1 cellular context compared by ENCODE assay signal in the genomic region with DNA sequence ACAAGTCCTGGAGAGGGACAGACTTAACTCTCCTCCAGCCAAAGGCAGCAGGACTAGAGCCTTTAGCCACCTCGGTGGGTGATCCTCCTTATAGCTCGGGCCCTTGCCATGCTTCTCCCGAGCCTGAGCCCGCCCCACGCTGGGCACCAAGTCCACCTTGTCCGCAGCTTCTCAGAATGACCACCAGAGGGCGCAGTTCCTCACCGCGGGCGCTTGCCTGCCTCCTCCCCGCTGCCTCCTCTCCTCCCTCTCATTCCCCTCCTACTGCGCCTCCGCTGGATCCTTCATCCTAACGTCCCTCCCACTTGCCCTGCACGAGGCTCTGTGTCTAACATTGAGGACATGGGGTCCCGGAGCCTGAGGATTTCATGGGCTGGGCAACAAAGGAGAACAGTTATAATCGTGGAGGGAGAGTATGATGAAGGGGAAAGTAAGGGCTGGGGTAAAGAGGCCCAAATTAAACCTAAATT.
TF ChIP-seq lines count a peak whose summit lies in the region.

No MANE protein-coding gene starts in this region.

TF ChIP-seq in HepG2, 621 proteins besides CTCF, POLR2A, EP300 and RAD21 (continued from another document and continues in another):
- TF ChIP-seq, protein P1, sequence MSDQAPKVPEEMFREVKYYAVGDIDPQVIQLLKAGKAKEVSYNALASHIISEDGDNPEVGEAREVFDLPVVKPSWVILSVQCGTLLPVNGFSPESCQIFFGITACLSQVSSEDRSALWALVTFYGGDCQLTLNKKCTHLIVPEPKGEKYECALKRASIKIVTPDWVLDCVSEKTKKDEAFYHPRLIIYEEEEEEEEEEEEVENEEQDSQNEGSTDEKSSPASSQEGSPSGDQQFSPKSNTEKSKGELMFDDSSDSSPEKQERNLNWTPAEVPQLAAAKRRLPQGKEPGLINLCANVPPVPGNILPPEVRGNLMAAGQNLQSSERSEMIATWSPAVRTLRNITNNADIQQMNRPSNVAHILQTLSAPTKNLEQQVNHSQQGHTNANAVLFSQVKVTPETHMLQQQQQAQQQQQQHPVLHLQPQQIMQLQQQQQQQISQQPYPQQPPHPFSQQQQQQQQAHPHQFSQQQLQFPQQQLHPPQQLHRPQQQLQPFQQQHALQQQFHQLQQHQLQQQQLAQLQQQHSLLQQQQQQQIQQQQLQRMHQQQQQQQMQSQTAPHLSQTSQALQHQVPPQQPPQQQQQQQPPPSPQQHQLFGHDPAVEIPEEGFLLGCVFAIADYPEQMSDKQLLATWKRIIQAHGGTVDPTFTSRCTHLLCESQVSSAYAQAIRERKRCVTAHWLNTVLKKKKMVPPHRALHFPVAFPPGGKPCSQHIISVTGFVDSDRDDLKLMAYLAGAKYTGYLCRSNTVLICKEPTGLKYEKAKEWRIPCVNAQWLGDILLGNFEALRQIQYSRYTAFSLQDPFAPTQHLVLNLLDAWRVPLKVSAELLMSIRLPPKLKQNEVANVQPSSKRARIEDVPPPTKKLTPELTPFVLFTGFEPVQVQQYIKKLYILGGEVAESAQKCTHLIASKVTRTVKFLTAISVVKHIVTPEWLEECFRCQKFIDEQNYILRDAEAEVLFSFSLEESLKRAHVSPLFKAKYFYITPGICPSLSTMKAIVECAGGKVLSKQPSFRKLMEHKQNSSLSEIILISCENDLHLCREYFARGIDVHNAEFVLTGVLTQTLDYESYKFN (CRISPR knock-in tag; conservative IDR thresholded peaks at IDR 0.05) = no peak
- TF ChIP-seq GABPB1 (CRISPR knock-in tag; IDR thresholded peaks at IDR 0.05) (peak; percentile 40; the same call in 1 of the 2 replicates), ZFP37 (CRISPR knock-in tag; IDR thresholded peaks at IDR 0.05; ENCODE audit: borderline replicate concordance) (no peak), ZMYM2 (CRISPR knock-in tag; IDR thresholded peaks at IDR 0.05) (no peak), HOXD1 (CRISPR knock-in tag; IDR thresholded peaks at IDR 0.05) (no peak), TCF7 (IDR thresholded peaks at IDR 0.05; ENCODE audit: low read depth) (no peak), ZFP41 (CRISPR knock-in tag; IDR thresholded peaks at IDR 0.05; ENCODE audit: borderline replicate concordance) (no peak), HNRNPL (IDR thresholded peaks at IDR 0.05; ENCODE audit: low read depth, low read length) (0 out of 2 replicates have a peak, but pooled peaks have one; percentile 75), ARHGAP35 (CRISPR knock-in tag; IDR thresholded peaks at IDR 0.05; ENCODE audit: borderline replicate concordance) (no peak), MEF2D (CRISPR knock-in tag; IDR thresholded peaks at IDR 0.05) (peak; percentile 32; the same call in 1 of the 2 replicates), HOXA5 (CRISPR knock-in tag; IDR thresholded peaks at IDR 0.05) (0 out of 2 replicates have a peak, but pooled peaks have one; percentile 32), MIXL1 (CRISPR knock-in tag; IDR thresholded peaks at IDR 0.05) (no peak; the same call in 1 of the 2 replicates), ZNF230 (CRISPR knock-in tag; IDR thresholded peaks at IDR 0.05) (no peak), SIN3A (IDR thresholded peaks at IDR 0.05; ENCODE audit: borderline replicate concordance, low read depth, low read length) (no peak), TAF15 (IDR thresholded peaks at IDR 0.05; ENCODE audit: low read depth, low read length, poor library complexity, severe bottlenecking) (no peak), ZNF20 (CRISPR knock-in tag; IDR thresholded peaks at IDR 0.05) (no peak), NR2F1 (CRISPR knock-in tag; IDR thresholded peaks at IDR 0.05) (no peak), IRF2 (CRISPR knock-in tag; IDR thresholded peaks at IDR 0.05) (no peak), MZF1 (CRISPR knock-in tag; IDR thresholded peaks at IDR 0.05; ENCODE audit: borderline replicate concordance) (no peak), ZNF614 (CRISPR knock-in tag; IDR thresholded peaks at IDR 0.05; ENCODE audit: borderline replicate concordance) (no peak), CREM (IDR thresholded peaks at IDR 0.05) (no peak), CREM (CRISPR knock-in tag; IDR thresholded peaks at IDR 0.05) (no peak), ETV5 (CRISPR knock-in tag; IDR thresholded peaks at IDR 0.05; ENCODE audit: borderline replicate concordance) (no peak), NR2F2 (IDR thresholded peaks at IDR 0.05; ENCODE audit: borderline replicate concordance, low read depth) (no peak), ESRRA (CRISPR knock-in tag; IDR thresholded peaks at IDR 0.05; ENCODE audit: low read depth) (no peak), ZNF644 (CRISPR knock-in tag; IDR thresholded peaks at IDR 0.05; ENCODE audit: low read depth) (no peak), RARA (CRISPR knock-in tag; IDR thresholded peaks at IDR 0.05) (no peak), ZNF343 (CRISPR knock-in tag; IDR thresholded peaks at IDR 0.05) (no peak), SP4 (CRISPR knock-in tag; IDR thresholded peaks at IDR 0.05) (peak; percentile 31; the same call in 1 of the 2 replicates)
- TF ChIP-seq, protein P2, sequence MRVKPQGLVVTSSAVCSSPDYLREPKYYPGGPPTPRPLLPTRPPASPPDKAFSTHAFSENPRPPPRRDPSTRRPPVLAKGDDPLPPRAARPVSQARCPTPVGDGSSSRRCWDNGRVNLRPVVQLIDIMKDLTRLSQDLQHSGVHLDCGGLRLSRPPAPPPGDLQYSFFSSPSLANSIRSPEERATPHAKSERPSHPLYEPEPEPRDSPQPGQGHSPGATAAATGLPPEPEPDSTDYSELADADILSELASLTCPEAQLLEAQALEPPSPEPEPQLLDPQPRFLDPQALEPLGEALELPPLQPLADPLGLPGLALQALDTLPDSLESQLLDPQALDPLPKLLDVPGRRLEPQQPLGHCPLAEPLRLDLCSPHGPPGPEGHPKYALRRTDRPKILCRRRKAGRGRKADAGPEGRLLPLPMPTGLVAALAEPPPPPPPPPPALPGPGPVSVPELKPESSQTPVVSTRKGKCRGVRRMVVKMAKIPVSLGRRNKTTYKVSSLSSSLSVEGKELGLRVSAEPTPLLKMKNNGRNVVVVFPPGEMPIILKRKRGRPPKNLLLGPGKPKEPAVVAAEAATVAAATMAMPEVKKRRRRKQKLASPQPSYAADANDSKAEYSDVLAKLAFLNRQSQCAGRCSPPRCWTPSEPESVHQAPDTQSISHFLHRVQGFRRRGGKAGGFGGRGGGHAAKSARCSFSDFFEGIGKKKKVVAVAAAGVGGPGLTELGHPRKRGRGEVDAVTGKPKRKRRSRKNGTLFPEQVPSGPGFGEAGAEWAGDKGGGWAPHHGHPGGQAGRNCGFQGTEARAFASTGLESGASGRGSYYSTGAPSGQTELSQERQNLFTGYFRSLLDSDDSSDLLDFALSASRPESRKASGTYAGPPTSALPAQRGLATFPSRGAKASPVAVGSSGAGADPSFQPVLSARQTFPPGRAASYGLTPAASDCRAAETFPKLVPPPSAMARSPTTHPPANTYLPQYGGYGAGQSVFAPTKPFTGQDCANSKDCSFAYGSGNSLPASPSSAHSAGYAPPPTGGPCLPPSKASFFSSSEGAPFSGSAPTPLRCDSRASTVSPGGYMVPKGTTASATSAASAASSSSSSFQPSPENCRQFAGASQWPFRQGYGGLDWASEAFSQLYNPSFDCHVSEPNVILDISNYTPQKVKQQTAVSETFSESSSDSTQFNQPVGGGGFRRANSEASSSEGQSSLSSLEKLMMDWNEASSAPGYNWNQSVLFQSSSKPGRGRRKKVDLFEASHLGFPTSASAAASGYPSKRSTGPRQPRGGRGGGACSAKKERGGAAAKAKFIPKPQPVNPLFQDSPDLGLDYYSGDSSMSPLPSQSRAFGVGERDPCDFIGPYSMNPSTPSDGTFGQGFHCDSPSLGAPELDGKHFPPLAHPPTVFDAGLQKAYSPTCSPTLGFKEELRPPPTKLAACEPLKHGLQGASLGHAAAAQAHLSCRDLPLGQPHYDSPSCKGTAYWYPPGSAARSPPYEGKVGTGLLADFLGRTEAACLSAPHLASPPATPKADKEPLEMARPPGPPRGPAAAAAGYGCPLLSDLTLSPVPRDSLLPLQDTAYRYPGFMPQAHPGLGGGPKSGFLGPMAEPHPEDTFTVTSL (CRISPR knock-in tag; IDR thresholded peaks at IDR 0.05; ENCODE audit: borderline replicate concordance) = no peak
- TF ChIP-seq, protein P3, sequence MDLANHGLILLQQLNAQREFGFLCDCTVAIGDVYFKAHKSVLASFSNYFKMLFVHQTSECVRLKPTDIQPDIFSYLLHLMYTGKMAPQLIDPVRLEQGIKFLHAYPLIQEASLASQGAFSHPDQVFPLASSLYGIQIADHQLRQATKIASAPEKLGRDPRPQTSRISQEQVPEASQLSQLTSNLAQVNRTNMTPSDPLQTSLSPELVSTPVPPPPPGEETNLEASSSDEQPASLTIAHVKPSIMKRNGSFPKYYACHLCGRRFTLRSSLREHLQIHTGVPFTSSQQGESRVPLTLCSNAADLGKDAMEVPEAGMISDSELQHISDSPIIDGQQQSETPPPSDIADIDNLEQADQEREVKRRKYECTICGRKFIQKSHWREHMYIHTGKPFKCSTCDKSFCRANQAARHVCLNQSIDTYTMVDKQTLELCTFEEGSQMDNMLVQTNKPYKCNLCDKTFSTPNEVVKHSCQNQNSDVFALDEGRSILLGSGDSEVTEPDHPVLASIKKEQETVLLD (CRISPR knock-in tag; IDR thresholded peaks at IDR 0.05; ENCODE audit: low read depth) = no peak
- TF ChIP-seq, protein P4, sequence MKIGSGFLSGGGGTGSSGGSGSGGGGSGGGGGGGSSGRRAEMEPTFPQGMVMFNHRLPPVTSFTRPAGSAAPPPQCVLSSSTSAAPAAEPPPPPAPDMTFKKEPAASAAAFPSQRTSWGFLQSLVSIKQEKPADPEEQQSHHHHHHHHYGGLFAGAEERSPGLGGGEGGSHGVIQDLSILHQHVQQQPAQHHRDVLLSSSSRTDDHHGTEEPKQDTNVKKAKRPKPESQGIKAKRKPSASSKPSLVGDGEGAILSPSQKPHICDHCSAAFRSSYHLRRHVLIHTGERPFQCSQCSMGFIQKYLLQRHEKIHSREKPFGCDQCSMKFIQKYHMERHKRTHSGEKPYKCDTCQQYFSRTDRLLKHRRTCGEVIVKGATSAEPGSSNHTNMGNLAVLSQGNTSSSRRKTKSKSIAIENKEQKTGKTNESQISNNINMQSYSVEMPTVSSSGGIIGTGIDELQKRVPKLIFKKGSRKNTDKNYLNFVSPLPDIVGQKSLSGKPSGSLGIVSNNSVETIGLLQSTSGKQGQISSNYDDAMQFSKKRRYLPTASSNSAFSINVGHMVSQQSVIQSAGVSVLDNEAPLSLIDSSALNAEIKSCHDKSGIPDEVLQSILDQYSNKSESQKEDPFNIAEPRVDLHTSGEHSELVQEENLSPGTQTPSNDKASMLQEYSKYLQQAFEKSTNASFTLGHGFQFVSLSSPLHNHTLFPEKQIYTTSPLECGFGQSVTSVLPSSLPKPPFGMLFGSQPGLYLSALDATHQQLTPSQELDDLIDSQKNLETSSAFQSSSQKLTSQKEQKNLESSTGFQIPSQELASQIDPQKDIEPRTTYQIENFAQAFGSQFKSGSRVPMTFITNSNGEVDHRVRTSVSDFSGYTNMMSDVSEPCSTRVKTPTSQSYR (CRISPR knock-in tag; IDR thresholded peaks at IDR 0.05; ENCODE audit: borderline replicate concordance) = no peak
- TF ChIP-seq, protein P5, sequence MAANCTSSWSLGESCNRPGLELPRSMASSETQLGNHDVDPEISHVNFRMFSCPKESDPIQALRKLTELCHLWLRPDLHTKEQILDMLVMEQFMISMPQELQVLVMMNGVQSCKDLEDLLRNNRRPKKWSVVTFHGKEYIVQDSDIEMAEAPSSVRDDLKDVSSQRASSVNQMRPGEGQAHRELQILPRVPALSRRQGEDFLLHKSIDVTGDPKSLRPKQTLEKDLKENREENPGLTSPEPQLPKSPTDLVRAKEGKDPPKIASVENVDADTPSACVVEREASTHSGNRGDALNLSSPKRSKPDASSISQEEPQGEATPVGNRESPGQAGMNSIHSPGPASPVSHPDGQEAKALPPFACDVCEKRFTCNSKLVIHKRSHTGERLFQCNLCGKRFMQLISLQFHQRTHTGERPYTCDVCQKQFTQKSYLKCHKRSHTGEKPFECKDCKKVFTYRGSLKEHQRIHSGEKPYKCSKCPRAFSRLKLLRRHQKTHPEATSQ (CRISPR knock-in tag; IDR thresholded peaks at IDR 0.05; ENCODE audit: borderline replicate concordance) = no peak
- TF ChIP-seq, protein P6, sequence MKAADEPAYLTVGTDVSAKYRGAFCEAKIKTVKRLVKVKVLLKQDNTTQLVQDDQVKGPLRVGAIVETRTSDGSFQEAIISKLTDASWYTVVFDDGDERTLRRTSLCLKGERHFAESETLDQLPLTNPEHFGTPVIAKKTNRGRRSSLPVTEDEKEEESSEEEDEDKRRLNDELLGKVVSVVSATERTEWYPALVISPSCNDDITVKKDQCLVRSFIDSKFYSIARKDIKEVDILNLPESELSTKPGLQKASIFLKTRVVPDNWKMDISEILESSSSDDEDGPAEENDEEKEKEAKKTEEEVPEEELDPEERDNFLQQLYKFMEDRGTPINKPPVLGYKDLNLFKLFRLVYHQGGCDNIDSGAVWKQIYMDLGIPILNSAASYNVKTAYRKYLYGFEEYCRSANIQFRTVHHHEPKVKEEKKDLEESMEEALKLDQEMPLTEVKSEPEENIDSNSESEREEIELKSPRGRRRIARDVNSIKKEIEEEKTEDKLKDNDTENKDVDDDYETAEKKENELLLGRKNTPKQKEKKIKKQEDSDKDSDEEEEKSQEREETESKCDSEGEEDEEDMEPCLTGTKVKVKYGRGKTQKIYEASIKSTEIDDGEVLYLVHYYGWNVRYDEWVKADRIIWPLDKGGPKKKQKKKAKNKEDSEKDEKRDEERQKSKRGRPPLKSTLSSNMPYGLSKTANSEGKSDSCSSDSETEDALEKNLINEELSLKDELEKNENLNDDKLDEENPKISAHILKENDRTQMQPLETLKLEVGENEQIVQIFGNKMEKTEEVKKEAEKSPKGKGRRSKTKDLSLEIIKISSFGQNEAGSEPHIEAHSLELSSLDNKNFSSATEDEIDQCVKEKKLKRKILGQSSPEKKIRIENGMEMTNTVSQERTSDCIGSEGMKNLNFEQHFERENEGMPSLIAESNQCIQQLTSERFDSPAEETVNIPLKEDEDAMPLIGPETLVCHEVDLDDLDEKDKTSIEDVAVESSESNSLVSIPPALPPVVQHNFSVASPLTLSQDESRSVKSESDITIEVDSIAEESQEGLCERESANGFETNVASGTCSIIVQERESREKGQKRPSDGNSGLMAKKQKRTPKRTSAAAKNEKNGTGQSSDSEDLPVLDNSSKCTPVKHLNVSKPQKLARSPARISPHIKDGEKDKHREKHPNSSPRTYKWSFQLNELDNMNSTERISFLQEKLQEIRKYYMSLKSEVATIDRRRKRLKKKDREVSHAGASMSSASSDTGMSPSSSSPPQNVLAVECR (CRISPR knock-in tag; IDR thresholded peaks at IDR 0.05; ENCODE audit: borderline replicate concordance) = peak; percentile 37; the same call in 1 of the 2 replicates
- TF ChIP-seq, protein P7, sequence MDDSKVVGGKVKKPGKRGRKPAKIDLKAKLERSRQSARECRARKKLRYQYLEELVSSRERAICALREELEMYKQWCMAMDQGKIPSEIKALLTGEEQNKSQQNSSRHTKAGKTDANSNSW (CRISPR knock-in tag; IDR thresholded peaks at IDR 0.05; ENCODE audit: borderline replicate concordance) = no peak
- TF ChIP-seq, protein P8, sequence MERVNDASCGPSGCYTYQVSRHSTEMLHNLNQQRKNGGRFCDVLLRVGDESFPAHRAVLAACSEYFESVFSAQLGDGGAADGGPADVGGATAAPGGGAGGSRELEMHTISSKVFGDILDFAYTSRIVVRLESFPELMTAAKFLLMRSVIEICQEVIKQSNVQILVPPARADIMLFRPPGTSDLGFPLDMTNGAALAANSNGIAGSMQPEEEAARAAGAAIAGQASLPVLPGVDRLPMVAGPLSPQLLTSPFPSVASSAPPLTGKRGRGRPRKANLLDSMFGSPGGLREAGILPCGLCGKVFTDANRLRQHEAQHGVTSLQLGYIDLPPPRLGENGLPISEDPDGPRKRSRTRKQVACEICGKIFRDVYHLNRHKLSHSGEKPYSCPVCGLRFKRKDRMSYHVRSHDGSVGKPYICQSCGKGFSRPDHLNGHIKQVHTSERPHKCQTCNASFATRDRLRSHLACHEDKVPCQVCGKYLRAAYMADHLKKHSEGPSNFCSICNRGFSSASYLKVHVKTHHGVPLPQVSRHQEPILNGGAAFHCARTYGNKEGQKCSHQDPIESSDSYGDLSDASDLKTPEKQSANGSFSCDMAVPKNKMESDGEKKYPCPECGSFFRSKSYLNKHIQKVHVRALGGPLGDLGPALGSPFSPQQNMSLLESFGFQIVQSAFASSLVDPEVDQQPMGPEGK (CRISPR knock-in tag; IDR thresholded peaks at IDR 0.05) = peak; percentile 59; the same call in 1 of the 2 replicates
